1 cellular context compared by ENCODE assay signal in genomic region chr10:5708356-5708755, GRCh38.
TF ChIP-seq lines count a peak whose summit lies in the region.

No MANE protein-coding gene starts in this region.

TF ChIP-seq in HepG2, 621 proteins besides CTCF, POLR2A, EP300 and RAD21:
- no peak for TF ChIP-seq SNAI1 (CRISPR knock-in tag; IDR thresholded peaks at IDR 0.05; ENCODE audit: borderline replicate concordance)
TF ChIP-seq in HepG2: peak in this region for 0.
